Comparison of ENCODE assay signal across 6 cellular contexts in the genomic region with DNA sequence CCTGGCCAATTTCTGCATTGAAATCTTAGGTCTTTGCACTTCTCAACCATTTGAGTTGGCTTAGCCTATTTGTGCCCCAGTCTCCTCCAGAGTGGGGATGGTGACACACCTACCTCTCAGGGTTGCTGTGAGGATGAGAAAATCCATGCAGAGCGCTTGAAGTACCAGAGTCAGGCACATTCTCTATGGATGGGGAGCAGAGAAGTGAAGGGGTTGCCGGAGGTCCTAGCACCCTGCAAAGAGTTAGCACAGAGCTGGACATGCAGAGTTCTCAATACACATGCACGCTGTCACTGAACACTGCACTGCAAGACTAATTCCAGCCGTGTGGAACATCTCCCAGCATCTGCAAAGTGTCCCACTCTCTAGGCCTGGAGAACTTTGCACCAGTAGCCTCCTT. TPM values are rescaled to one million over a fixed set of nuclear protein-coding genes. Genes with fewer than 3 reads are reported as not detected.
"Had no signal": no experiment of that assay in that cellular context is flagged by ENCODE, and none has a peak within 500 bp of the region (broad histone marks: within the 10 kb centered on the region; RNA-seq: fewer than 3 reads in every experiment).

No MANE protein-coding gene starts in this region.

- ATAC-seq: GM23338 had no signal

- H3K4me3 ChIP-seq: GM23338 had no signal

- DNase-seq: H9, HCEC 1CT, KBM-7 had no signal

RNA-seq across cellular contexts. Expression of a gene that starts 2.6 kb away (rescaled TPM):
- total RNA-seq: HT-29 had no signal
- polyA plus RNA-seq: IgD-negative memory B cell had no signal

RNA-seq across cellular contexts. Expression of a gene that starts 29.5 kb away (rescaled TPM):
- total RNA-seq: HT-29 had no signal
- polyA plus RNA-seq: IgD-negative memory B cell had no signal
